Comparison of ENCODE assay signal across 12 cellular contexts in the genomic region with DNA sequence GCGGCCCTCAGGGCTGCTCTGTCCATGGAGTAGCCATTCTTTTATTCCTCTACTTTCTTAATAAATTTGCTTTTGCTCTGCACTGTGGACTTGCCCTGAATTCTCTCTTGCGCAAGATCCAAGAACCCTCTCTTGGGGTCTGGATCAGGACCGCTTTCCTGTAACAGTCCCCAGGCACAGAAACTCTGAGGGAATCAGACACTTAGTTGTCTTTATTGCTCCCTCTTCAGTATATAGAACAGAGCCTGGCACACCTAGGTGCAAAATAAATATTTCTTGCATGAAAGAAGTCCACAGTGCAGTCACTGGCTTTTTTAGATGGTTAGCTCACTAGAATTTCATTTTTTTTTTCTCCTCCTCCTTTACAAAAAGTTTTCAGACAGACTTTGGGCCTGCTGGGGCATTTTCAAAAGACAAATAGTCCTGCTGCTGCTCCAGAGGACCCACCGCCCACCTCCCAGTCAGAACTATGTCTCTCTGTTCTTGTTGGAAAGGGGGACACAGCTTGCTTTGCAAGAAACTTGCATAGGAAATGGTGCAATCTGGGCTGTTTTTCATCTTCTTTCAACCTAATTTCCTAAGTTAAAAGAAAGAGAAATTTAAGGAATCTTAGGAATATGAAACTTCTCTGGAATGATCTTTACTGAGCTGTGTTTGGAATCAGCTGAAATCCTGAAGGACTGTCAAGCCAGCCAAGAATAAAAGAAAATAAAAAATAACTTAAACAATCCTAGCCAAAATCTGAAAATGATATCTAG. TPM values are rescaled to one million over a fixed set of nuclear protein-coding genes. Genes with fewer than 3 reads are reported as not detected.
DNase-seq lines count a peak whose midpoint lies in the region; ATAC-seq and TF ChIP-seq lines count a peak whose summit lies in the region.
"Had no signal": no experiment of that assay in that cellular context is flagged by ENCODE, and none has a peak within 500 bp of the region (broad histone marks: within the 10 kb centered on the region; RNA-seq: fewer than 3 reads in every experiment).

No MANE protein-coding gene starts in this region.

- H3K9ac ChIP-seq in smooth muscle cell (ENCODE audit: low read depth) = no peak overlapping the region

- no peaks in the 10 kb centered on the region for H3K36me3 ChIP-seq in smooth muscle cell (ENCODE audit: low read depth)

- WGBS in right cardiac atrium = 77% methylated on average over 4 of the region's 4 CpGs
- 92% methylated on average over 4 of the region's 4 CpGs for WGBS in smooth muscle cell (ENCODE audit: low lambda C conversion rate)

- H3K4me3 ChIP-seq in right cardiac atrium (ENCODE audit: low read length) (no peak overlapping the region), smooth muscle cell (no peak overlapping the region)
- H3K4me3 ChIP-seq: SK-N-MC had no signal

- CTCF ChIA-PET in Calu3 (lab: Charles Lee) = interaction anchor here (0.5 to 1.3 kb wide), 6 partner anchors 11 to 1052 kb away, joined by 3 to 7 read pairs (median 4); no protein-coding TSS in a partner anchor

- peak overlapping the region; percentile 50 for H3K27ac Mint-ChIP-seq in Calu3 (ENCODE audit: unreplicated experiment)
- H3K27ac Mint-ChIP-seq in brain = peak overlapping the region in 4 of 5 experiments; percentile 25 to 74 (median 58)
- no peak overlapping the region for H3K27ac Mint-ChIP-seq in effector memory CD8-positive, alpha-beta T cell
- H3K27ac Mint-ChIP-seq: CD8-positive, alpha-beta T cell had no signal

- no peaks in the 10 kb centered on the region for H3K79me2 ChIP-seq in smooth muscle cell (ENCODE audit: low read depth)

- H3K27me3 Mint-ChIP-seq in Calu3 (ENCODE audit: unreplicated experiment) (no peaks in the 10 kb centered on the region), brain (no peaks in the 10 kb centered on the region)
- H3K27me3 Mint-ChIP-seq in effector memory CD8-positive, alpha-beta T cell = no peaks in the 10 kb centered on the region

- no TSS peak for BruUV-seq in Calu3 (replicated peaks; lab: Mats Ljungman, UMichigan)

- H3K4me1 ChIP-seq in right cardiac atrium (ENCODE audit: control insufficient read depth, insufficient read depth, low read length) (peaks cover 4% of the 10 kb centered on the region), smooth muscle cell (ENCODE audit: low read depth) (peaks cover 20% of the 10 kb centered on the region)

- H3K4me1 Mint-ChIP-seq in Calu3 (ENCODE audit: low read depth, unreplicated experiment) (peaks cover 50% of the 10 kb centered on the region), brain (peaks cover 44% of the 10 kb centered on the region)
- no peaks in the 10 kb centered on the region for H3K4me1 Mint-ChIP-seq in effector memory CD8-positive, alpha-beta T cell (ENCODE audit: low read depth in 2 of 2)

- H2AFZ ChIP-seq in smooth muscle cell (ENCODE audit: low read depth) = peak overlapping the region; percentile 2

- no peaks in the 10 kb centered on the region for H3K9me3 Mint-ChIP-seq in Calu3 (ENCODE audit: low read depth, unreplicated experiment)
- H3K9me3 Mint-ChIP-seq in brain = no peaks in the 10 kb centered on the region
- no peaks in the 10 kb centered on the region for H3K9me3 Mint-ChIP-seq in effector memory CD8-positive, alpha-beta T cell
- H3K9me3 Mint-ChIP-seq: CD8-positive, alpha-beta T cell had no signal

- H3K9me3 ChIP-seq in right cardiac atrium (ENCODE audit: control insufficient read depth, low read length) (no peaks in the 10 kb centered on the region), smooth muscle cell (replicated peaks; ENCODE audit: low read depth) (no peaks in the 10 kb centered on the region)

- no peaks in the 10 kb centered on the region for H4K20me1 ChIP-seq in smooth muscle cell (ENCODE audit: low read depth)

- no peak for TF ChIP-seq CTCF in Calu3 (IDR thresholded peaks at IDR 0.05; ENCODE audit: unreplicated experiment)
- no peak for TF ChIP-seq CTCF in brain (conservative IDR thresholded peaks at IDR 0.05)
- TF ChIP-seq CTCF in smooth muscle cell (IDR thresholded peaks at IDR 0.05; ENCODE audit: borderline replicate concordance, insufficient read depth, poor library complexity, severe bottlenecking) = no peak

- intact Hi-C loops in Calu3 (cut with micrococcal nuclease; ENCODE audit: unreplicated experiment) (no loop called here), right cardiac atrium (cut with DNase I) (no loop called here)

- peaks cover 9% of the 10 kb centered on the region for H3F3A ChIP-seq in smooth muscle cell (ENCODE audit: low read depth)

- no peaks in the 10 kb centered on the region for H3K27me3 ChIP-seq in right cardiac atrium (ENCODE audit: control insufficient read depth, insufficient read depth)
- no peaks in the 10 kb centered on the region for H3K27me3 ChIP-seq in smooth muscle cell (ENCODE audit: low read depth)

- H3K27ac ChIP-seq in right cardiac atrium (ENCODE audit: low read length) (peak overlapping the region; percentile 51), smooth muscle cell (ENCODE audit: low read depth) (peak overlapping the region; percentile 77)
- H3K27ac ChIP-seq: SK-N-MC had no signal

- H3K36me3 Mint-ChIP-seq in Calu3 (ENCODE audit: insufficient read depth, unreplicated experiment) (peaks cover 11% of the 10 kb centered on the region), brain (no peaks in the 10 kb centered on the region)
- no peaks in the 10 kb centered on the region for H3K36me3 Mint-ChIP-seq in effector memory CD8-positive, alpha-beta T cell (ENCODE audit: insufficient read depth)
- H3K36me3 Mint-ChIP-seq: CD8-positive, alpha-beta T cell had no signal

- H3K4me3 Mint-ChIP-seq in Calu3 (ENCODE audit: low read depth, unreplicated experiment) = no peak overlapping the region
- H3K4me3 Mint-ChIP-seq in brain = peak overlapping the region in 3 of 5 experiments; percentile 11 to 33 (median 13)
- H3K4me3 Mint-ChIP-seq in effector memory CD8-positive, alpha-beta T cell = no peak overlapping the region
- H3K4me3 Mint-ChIP-seq: CD8-positive, alpha-beta T cell had no signal

- peak; percentile 35 to 50 for ATAC-seq in right cardiac atrium
- no peak for ATAC-seq in effector memory CD8-positive, alpha-beta T cell (replicated peaks)
- ATAC-seq: CD8-positive, alpha-beta T cell had no signal

- H3K4me2 ChIP-seq in smooth muscle cell = peak overlapping the region; percentile 58

- DNase-seq in Calu3 (no peak), right cardiac atrium (no peak), smooth muscle cell (lab: John Stamatoyannopoulos, UW; ENCODE audit: unreplicated experiment) (no peak), LoVo (ENCODE audit: low spot score) (no peak), NCI-H510A treated with DMSO at 0.1 percent for 48 hours (lab: John Stamatoyannopoulos, UW) (no peak)
- no peak for DNase-seq in effector memory CD8-positive, alpha-beta T cell
- no peak for DNase-seq in stimulated activated CD4-positive, alpha-beta T cell treated with anti-CD3 and anti-CD28 coated beads, Interleukin-4, amount 100 ng/mL, for 1 hour
- DNase-seq: CD8-positive, alpha-beta T cell; KBM-7; NCI-H446 treated with DMSO at 0.1 percent for 48 hours had no signal

RNA-seq across cellular contexts. Expression of gene MAP4K3, which starts 31.7 kb away (rescaled TPM):
- 30.7 and 40.4 TPM in 2 replicates for total RNA-seq in Calu3 (2022)
- polyA plus RNA-seq in brain (ENCODE audit: insufficient read depth, low read depth, low replicate concordance) = 8.6 TPM
- 10 to 100 TPM; 39.3 to 50.0 (median 43.5) TPM for total RNA-seq in right cardiac atrium
- polyA plus RNA-seq in right cardiac atrium = 18.7 TPM
- 70.9 and 91.7 TPM in 2 replicates for total RNA-seq in smooth muscle cell
- polyA plus RNA-seq in smooth muscle cell = 21.3 and 30.8 TPM in 2 replicates

Comparison
In these comparisons a context has a peak if more than half of its experiments do, and no peak if none do; other contexts are left out.
1. H3K27ac Mint-ChIP-seq: peak in Calu3 (single experiment) and brain (4 of 5); none in effector memory CD8-positive, alpha-beta T cell (0 of 2).
2. H3K4me3 Mint-ChIP-seq: peak in brain (3 of 5); none in Calu3 (single experiment) and effector memory CD8-positive, alpha-beta T cell (0 of 2).